Comparison of ENCODE assay signal across 15 cellular contexts in the genomic region with DNA sequence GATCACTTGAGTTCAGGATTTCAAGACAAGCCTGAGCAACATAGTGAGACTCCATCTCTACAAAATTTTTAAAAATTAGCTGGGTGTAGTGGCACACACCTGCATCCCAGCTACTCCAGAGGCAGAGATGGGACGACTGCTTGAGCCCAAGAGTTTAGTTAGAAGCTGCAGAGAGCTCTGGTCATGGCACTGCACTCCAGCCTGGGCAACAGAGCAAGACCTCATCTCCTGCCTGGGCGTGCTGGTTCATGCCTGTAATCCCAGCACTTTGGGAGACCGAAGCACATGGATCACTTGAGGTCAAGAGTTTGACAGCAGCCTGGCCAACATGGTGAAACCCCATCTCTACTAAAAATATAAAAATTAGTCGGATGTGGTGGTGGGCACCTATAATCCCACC.
"Had no signal": no experiment of that assay in that cellular context is flagged by ENCODE, and none has a peak within 500 bp of the region (broad histone marks: within the 10 kb centered on the region; RNA-seq: fewer than 3 reads in every experiment).

No MANE protein-coding gene starts in this region.

- DNase-seq: activated CD4-positive, alpha-beta T cell treated with anti-CD3 and anti-CD28 coated beads, Interleukin-2, amount 50 U/mL, for 1 hour; activated naive CD4-positive, alpha-beta T cell treated with anti-CD3 and anti-CD28 coated beads, Interleukin-2, amount 50 U/mL, for 16 hours; activated T-cell treated with anti-CD3 and anti-CD28 coated beads for 4 hours; body of pancreas; erythroblast; left colon; naive B cell; stimulated activated CD4-positive, alpha-beta T cell treated with anti-CD3 and anti-CD28 coated beads, Interleukin-4, amount 100 ng/mL, for 1 hour; stimulated activated CD8-positive, alpha-beta memory T cell treated with anti-CD3 and anti-CD28 coated beads, Interleukin-4, amount 100 ng/mL, for 48 hours; stomach had no signal

- H3K27ac ChIP-seq: body of pancreas had no signal

- ATAC-seq: activated T-helper 17 cell treated with anti-CD3 and anti-CD28 coated beads, Interleukin-2, amount 50 U/mL, for 72 hours; body of pancreas; left colon; SK-N-SH treated with all-trans-retinoic acid at 6 μM for 48 hours had no signal

- H3K4me3 Mint-ChIP-seq: central memory CD8-positive, alpha-beta T cell had no signal

- H3K27me3 Mint-ChIP-seq: activated T-helper 17 cell treated with anti-CD3 and anti-CD28 coated beads, Interleukin-2, amount 50 U/mL, for 72 hours; central memory CD8-positive, alpha-beta T cell; naive B cell; progenitor cell of endocrine pancreas had no signal

- H3K27me3 ChIP-seq: body of pancreas, stomach had no signal

- H3K4me3 ChIP-seq: body of pancreas, lung, stomach had no signal

- H3K9me3 ChIP-seq: body of pancreas, stomach had no signal

- H3K36me3 Mint-ChIP-seq: naive B cell had no signal

- H3K9me3 Mint-ChIP-seq: activated T-helper 17 cell treated with anti-CD3 and anti-CD28 coated beads, Interleukin-2, amount 50 U/mL, for 72 hours; central memory CD8-positive, alpha-beta T cell; naive B cell had no signal
